8 cellular contexts compared by ENCODE assay signal in the genomic region with DNA sequence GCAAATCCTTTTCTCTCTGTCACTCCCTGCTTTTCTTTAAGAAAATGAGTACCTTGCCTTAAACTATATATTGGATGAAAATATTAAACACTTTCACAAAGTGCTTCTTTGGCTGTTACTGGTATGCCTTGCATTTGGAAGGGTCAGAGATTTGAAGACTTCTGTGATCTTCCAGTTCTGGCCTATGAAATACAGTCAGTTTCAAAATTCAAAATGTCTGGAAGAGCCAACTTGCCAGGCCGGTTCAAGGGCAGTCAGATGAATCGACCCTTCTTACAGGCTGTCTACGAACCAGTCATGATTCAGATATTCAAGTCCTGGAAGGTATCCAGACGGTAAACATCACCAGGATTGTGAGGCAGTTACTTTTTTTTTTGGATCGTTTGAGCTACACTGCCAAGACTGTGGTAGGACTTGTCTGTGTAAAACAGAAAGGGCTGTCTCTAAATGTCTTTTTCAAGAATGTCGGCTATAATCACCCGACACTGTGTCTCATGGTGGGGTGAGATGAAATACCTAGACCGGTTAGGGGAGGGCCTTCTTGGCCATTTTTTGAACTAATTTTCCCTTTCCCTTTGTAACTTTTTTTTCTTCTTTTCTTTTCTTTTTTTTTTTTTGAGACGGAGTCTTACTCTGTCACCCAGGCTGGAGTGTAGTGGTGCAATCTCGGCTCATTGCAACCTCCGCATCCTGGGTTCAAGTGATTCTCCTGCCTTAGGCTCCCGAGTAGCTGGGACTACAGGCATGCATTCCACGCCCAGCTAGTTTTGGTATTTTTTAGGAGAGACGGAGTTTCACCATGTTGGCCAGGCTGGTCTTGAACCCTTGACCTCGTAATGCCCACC. TPM values are rescaled to one million over a fixed set of nuclear protein-coding genes. Genes with fewer than 3 reads are reported as not detected.
DNase-seq lines count a peak whose midpoint lies in the region; ATAC-seq and TF ChIP-seq lines count a peak whose summit lies in the region.

No MANE protein-coding gene starts in this region.

- DNase-seq in HCEC 1CT: peak; percentile 99
- peak; percentile 99 for DNase-seq in epithelial cell of esophagus (ENCODE audit: low read depth)
- no peak for DNase-seq in natural killer cell
- no peak for DNase-seq in OCI-M1 (lab: John Stamatoyannopoulos, UW)

- ATAC-seq in natural killer cell: no peak
- no peak for ATAC-seq in HG03565 (IDR thresholded peaks at IDR 0.05; ENCODE audit: unreplicated experiment)
- no peak for ATAC-seq in HG03520 (IDR thresholded peaks at IDR 0.05; ENCODE audit: unreplicated experiment)
- ATAC-seq in HG02973 (IDR thresholded peaks at IDR 0.05; ENCODE audit: unreplicated experiment): no peak

- H3K4me1 Mint-ChIP-seq in natural killer cell: peaks cover 77 to 83% of the 10 kb centered on the region in 2 donors

- intact Hi-C loops in natural killer cell (cut with micrococcal nuclease): loop anchor here (5.0 kb wide), 1 partner anchor 34 kb away; no protein-coding TSS in a partner anchor

- H3K36me3 Mint-ChIP-seq in natural killer cell: no peaks in the 10 kb centered on the region

- TF ChIP-seq CTCF in epithelial cell of esophagus (IDR thresholded peaks at IDR 0.05; ENCODE audit: insufficient read depth, low read depth, low read length, missing control alignments): no peak
- TF ChIP-seq CTCF in natural killer cell (IDR thresholded peaks at IDR 0.05): no peak

- H3K27me3 Mint-ChIP-seq in natural killer cell (ENCODE audit: low read depth in 2 of 2): no peaks in the 10 kb centered on the region

- no peaks in the 10 kb centered on the region for H3K9me3 Mint-ChIP-seq in natural killer cell

- peak overlapping the region; percentile 85 to 88 for H3K27ac Mint-ChIP-seq in natural killer cell

- H3K4me3 Mint-ChIP-seq in natural killer cell: peak overlapping the region; percentile 69

- H3K4me3 ChIP-seq in epithelial cell of esophagus (ENCODE audit: low read length): peak overlapping the region; percentile 33

TF ChIP-seq in PFSK-1, 5 proteins besides CTCF, POLR2A, EP300 and RAD21:
- TF ChIP-seq TAF1 (IDR thresholded peaks at IDR 0.05; ENCODE audit: borderline replicate concordance, insufficient read depth, low read length) (0 out of 2 replicates have a peak, but pooled peaks have one; percentile 22), POLR2AphosphoS5 (IDR thresholded peaks at IDR 0.05; ENCODE audit: low read depth, low read length) (0 out of 2 replicates have a peak, but pooled peaks have one; percentile 23), FOXP2 (optimal IDR thresholded peaks at IDR 0.05; ENCODE audit: borderline replicate concordance, extremely low read depth, extremely low read length, insufficient read depth) (no peak)

RNA-seq across cellular contexts. Expression of gene ACTN4, which starts 11.2 kb away (rescaled TPM):
- polyA plus RNA-seq in PFSK-1 (2012; ENCODE audit: insufficient read length, low read depth): 457 TPM
- total RNA-seq in natural killer cell: 100 to 1,000 TPM; 443 to 595 (median 541) TPM

RNA-seq across cellular contexts. Expression of gene EIF3K, which starts 39.7 kb away (rescaled TPM):
- 810 TPM for polyA plus RNA-seq in PFSK-1 (2012; ENCODE audit: insufficient read length, low read depth)
- total RNA-seq in natural killer cell: 100 to 1,000 TPM; 232 to 262 (median 238) TPM

RNA-seq across cellular contexts. Expression of gene MAP4K1, which starts 40.9 kb away (rescaled TPM):
- 0.31 TPM for polyA plus RNA-seq in PFSK-1 (2012; ENCODE audit: insufficient read length, low read depth)
- total RNA-seq in natural killer cell: 100 to 1,000 TPM; 162 to 201 (median 163) TPM

Comparison
In these comparisons a context has a peak if more than half of its experiments do, and no peak if none do; other contexts are left out.
1. DNase-seq: peak in HCEC 1CT (single experiment) and epithelial cell of esophagus (single experiment); none in natural killer cell (single experiment) and OCI-M1 (single experiment).